ENCODE assay signal across 21 cellular contexts in the genomic region with DNA sequence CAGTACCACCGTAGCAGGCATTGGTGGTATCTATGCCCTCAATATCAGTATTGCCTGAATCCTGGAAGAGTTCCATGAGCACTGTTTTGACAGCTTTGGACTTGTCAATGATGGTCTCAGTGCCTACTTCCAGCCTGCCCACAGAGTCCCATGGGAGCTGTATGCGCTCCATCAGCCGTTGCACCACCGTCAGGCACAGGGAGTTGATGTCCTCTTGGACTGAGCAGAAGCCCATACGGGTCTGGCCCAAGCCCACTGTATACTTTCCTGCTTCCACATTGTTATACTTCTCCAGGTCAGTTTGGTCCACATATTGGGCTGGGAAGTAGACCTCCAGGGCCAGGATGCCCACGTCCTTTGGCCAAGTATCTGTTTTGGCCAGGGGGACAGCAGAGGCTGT. TPM values are rescaled to one million over a fixed set of nuclear protein-coding genes. Genes with fewer than 3 reads are reported as not detected.
A peak's percentile ranks its signal among the peaks of the same experiment; 100 is the strongest.
DNase-seq lines count a peak whose midpoint lies in the region; ATAC-seq, FAIRE-seq and TF ChIP-seq lines count a peak whose summit lies in the region.
"Had no signal": no experiment of that assay in that cellular context is flagged by ENCODE, and none has a peak within 500 bp of the region (broad histone marks: within the 10 kb centered on the region; RNA-seq: fewer than 3 reads in every experiment).

No MANE protein-coding gene starts in this region.

- peak overlapping the region; percentile 94 for H3K27ac ChIP-seq in 22Rv1
- peak overlapping the region; percentile 90 for H3K27ac ChIP-seq in VCaP
- H3K27ac ChIP-seq in trophoblast cell (ENCODE audit: low read depth, low read length) = no peak overlapping the region
- H3K27ac ChIP-seq in kidney (ENCODE audit: low read depth in 2 of 2, low read length in 2 of 2) = no peak overlapping the region
- H3K27ac ChIP-seq: HL-60 had no signal

- no peak for FAIRE-seq in kidney (lab: Jason Lieb, UNC)
- FAIRE-seq: D721Med, GM12892 had no signal

- H3K36me3 Mint-ChIP-seq in activated CD8-positive, alpha-beta memory T cell treated with anti-CD3 and anti-CD28 coated beads, Interleukin-2, amount 10 ng/mL, durations not matched to agents 7 days and 5 days = no peaks in the 10 kb centered on the region
- H3K36me3 Mint-ChIP-seq: CD14-positive monocyte; CD8-positive, alpha-beta T cell had no signal

- H3K4me3 Mint-ChIP-seq in activated CD8-positive, alpha-beta memory T cell treated with anti-CD3 and anti-CD28 coated beads, Interleukin-2, amount 10 ng/mL, durations not matched to agents 7 days and 5 days = no peak overlapping the region
- H3K4me3 Mint-ChIP-seq: CD14-positive monocyte; CD8-positive, alpha-beta T cell had no signal

- H3K14ac ChIP-seq in trophoblast cell (ENCODE audit: low read length) = no peak overlapping the region

- H3K27me3 ChIP-seq in trophoblast cell (ENCODE audit: insufficient read depth, low read length) = no peaks in the 10 kb centered on the region

- H2BK120ac ChIP-seq in trophoblast cell (ENCODE audit: insufficient read depth, low read length, poor library complexity) = no peak overlapping the region

- no peak overlapping the region for H3K27ac Mint-ChIP-seq in activated CD8-positive, alpha-beta memory T cell treated with anti-CD3 and anti-CD28 coated beads, Interleukin-2, amount 10 ng/mL, durations not matched to agents 7 days and 5 days
- H3K27ac Mint-ChIP-seq: CD14-positive monocyte; CD8-positive, alpha-beta T cell had no signal

- H3K79me2 ChIP-seq in trophoblast cell (ENCODE audit: control insufficient read depth, insufficient read depth, low read length, poor library complexity) = no peaks in the 10 kb centered on the region

- peaks cover 78% of the 10 kb centered on the region for H3K27me3 Mint-ChIP-seq in activated CD8-positive, alpha-beta memory T cell treated with anti-CD3 and anti-CD28 coated beads, Interleukin-2, amount 10 ng/mL, durations not matched to agents 7 days and 5 days

- H3K18ac ChIP-seq in trophoblast cell (ENCODE audit: low read length) = no peak overlapping the region

- no peaks in the 10 kb centered on the region for H3K9me3 Mint-ChIP-seq in activated CD8-positive, alpha-beta memory T cell treated with anti-CD3 and anti-CD28 coated beads, Interleukin-2, amount 10 ng/mL, durations not matched to agents 7 days and 5 days (ENCODE audit: low read depth)
- H3K9me3 Mint-ChIP-seq: CD8-positive, alpha-beta T cell had no signal

- intact Hi-C loops in kidney (cut with DNase I) = no loop called here

- peak overlapping the region; percentile 83 for H3K23ac ChIP-seq in trophoblast cell (ENCODE audit: low read length)

- peak; percentile 31 for DNase-seq in activated CD8-positive, alpha-beta memory T cell treated with anti-CD3 and anti-CD28 coated beads, Interleukin-2, amount 10 ng/mL, durations not matched to agents 7 days and 5 days
- no peak for DNase-seq in activated CD8-positive, alpha-beta memory T cell treated with anti-CD3 and anti-CD28 coated beads for 24 hours
- DNase-seq in trophoblast cell (no peak), kidney (no peak), islet precursor cell (no peak)
- DNase-seq: ACHN; CD8-positive, alpha-beta T cell; COR-L47; DMS153; DMS79 treated with DMSO at 0.1 percent for 48 hours; EL; GDM1; GOT3 had no signal

- H3K9ac ChIP-seq in trophoblast cell (ENCODE audit: low read length) (no peak overlapping the region), kidney (ENCODE audit: low read length in 2 of 2) (no peak overlapping the region)

- no peak overlapping the region for H3K4me2 ChIP-seq in trophoblast cell (ENCODE audit: low read length)

- no peaks in the 10 kb centered on the region for H3K79me1 ChIP-seq in trophoblast cell (ENCODE audit: low read length)

- H3K4me3 ChIP-seq in trophoblast cell (ENCODE audit: low read depth, low read length) (no peak overlapping the region), kidney (ENCODE audit: low read length in 2 of 2) (no peak overlapping the region)
- H3K4me3 ChIP-seq: HAP-1 had no signal

- no peak overlapping the region for H2AK5ac ChIP-seq in trophoblast cell (ENCODE audit: low read length)

- no peaks in the 10 kb centered on the region for H3K36me3 ChIP-seq in trophoblast cell (ENCODE audit: control insufficient read depth in 1 of 2, insufficient read depth in 2 of 2, low read length in 2 of 2)
- no peaks in the 10 kb centered on the region for H3K36me3 ChIP-seq in kidney (ENCODE audit: control insufficient read depth in 1 of 2, insufficient read depth in 2 of 2, low read length in 2 of 2)
- H3K36me3 ChIP-seq: HAP-1 had no signal

- H3K4ac ChIP-seq in trophoblast cell (ENCODE audit: low read depth, low read length) = no peak overlapping the region

- no peak overlapping the region for H2BK5ac ChIP-seq in trophoblast cell (ENCODE audit: low read depth, low read length, poor library complexity)

- CTCF ChIA-PET in activated CD8-positive, alpha-beta memory T cell treated with anti-CD3 and anti-CD28 coated beads, Interleukin-2, amount 10 ng/mL, durations not matched to agents 7 days and 5 days (lab: Charles Lee) = interaction anchor here (1.0 to 2.2 kb wide), 2 partner anchors 20 to 21 kb away, joined by 4 read pairs; no protein-coding TSS in a partner anchor

- no CpG with 5 or more reads among the region's 6 CpGs for WGBS in trophoblast cell (ENCODE audit: extremely low coverage, insufficient coverage, insufficient read length)

- H3K4me1 ChIP-seq in trophoblast cell (ENCODE audit: control insufficient read depth in 1 of 2, insufficient read depth in 2 of 2, low read length in 2 of 2) = no peaks in the 10 kb centered on the region
- H3K4me1 ChIP-seq in kidney (ENCODE audit: control insufficient read depth in 1 of 2, insufficient read depth in 1 of 2, low read depth in 1 of 2, low read length in 2 of 2) = peaks cover 10 to 12% of the 10 kb centered on the region in 2 donors

- H3K4me1 Mint-ChIP-seq in activated CD8-positive, alpha-beta memory T cell treated with anti-CD3 and anti-CD28 coated beads, Interleukin-2, amount 10 ng/mL, durations not matched to agents 7 days and 5 days = no peaks in the 10 kb centered on the region
- H3K4me1 Mint-ChIP-seq: CD14-positive monocyte had no signal

- TF ChIP-seq CTCF in 22Rv1 (IDR thresholded peaks at IDR 0.05) = no peak
- TF ChIP-seq CTCF in VCaP (conservative IDR thresholded peaks at IDR 0.05) = no peak
- no peak for TF ChIP-seq CTCF in kidney (IDR thresholded peaks at IDR 0.05; ENCODE audit: borderline replicate concordance, extremely low read depth, insufficient read depth)

- H2BK12ac ChIP-seq in trophoblast cell (ENCODE audit: low read length) = no peak overlapping the region

- H4K12ac ChIP-seq in trophoblast cell (ENCODE audit: low read depth, low read length) = no peak overlapping the region

- ATAC-seq in activated CD8-positive, alpha-beta memory T cell treated with anti-CD3 and anti-CD28 coated beads, Interleukin-2, amount 10 ng/mL, durations not matched to agents 7 days and 5 days = no peak
- ATAC-seq: CD8-positive, alpha-beta T cell had no signal

- H3K9me3 ChIP-seq in trophoblast cell (ENCODE audit: insufficient read depth, low read depth, low read length) = peaks cover 5% of the 10 kb centered on the region
- no peaks in the 10 kb centered on the region for H3K9me3 ChIP-seq in kidney (ENCODE audit: control insufficient read depth in 1 of 2, low read length in 2 of 2)
- H3K9me3 ChIP-seq: HAP-1 had no signal

- no peak overlapping the region for H4K8ac ChIP-seq in trophoblast cell (ENCODE audit: low read depth, low read length)

- no peak overlapping the region for H2AFZ ChIP-seq in trophoblast cell (ENCODE audit: insufficient read depth, low read length, poor library complexity)

- H4K91ac ChIP-seq in trophoblast cell (ENCODE audit: low read depth, low read length) = no peak overlapping the region

RNA-seq across cellular contexts. Expression of a gene that starts 4.5 kb away (rescaled TPM):
- total RNA-seq in activated CD8-positive, alpha-beta memory T cell treated with anti-CD3 and anti-CD28 coated beads, Interleukin-2, amount 10 ng/mL, durations not matched to agents 7 days and 5 days = not detected
- polyA plus RNA-seq in trophoblast cell (2013) = 0.07 TPM in 1 of 2 replicates, not detected in the other
- 3.9 TPM for total RNA-seq in kidney
- polyA plus RNA-seq in kidney (ENCODE audit: insufficient read depth, low read depth, low replicate concordance) = 163 TPM
- total RNA-seq: A172; CD8-positive, alpha-beta T cell had no signal
- polyA plus RNA-seq: CD14-positive monocyte had no signal

RNA-seq across cellular contexts. Expression of a gene that starts 47.0 kb away (rescaled TPM):
- 1 to 10 TPM; 1.8 to 7.5 TPM for total RNA-seq in activated CD8-positive, alpha-beta memory T cell treated with anti-CD3 and anti-CD28 coated beads, Interleukin-2, amount 10 ng/mL, durations not matched to agents 7 days and 5 days
- not detected in 2 replicates for polyA plus RNA-seq in trophoblast cell (2013)
- not detected for total RNA-seq in kidney
- 0.34 TPM for polyA plus RNA-seq in kidney (ENCODE audit: insufficient read depth, low read depth, low replicate concordance)
- total RNA-seq: A172 had no signal
- polyA plus RNA-seq: CD14-positive monocyte had no signal

RNA-seq across cellular contexts. Expression of a gene that starts 52.5 kb away (rescaled TPM):
- total RNA-seq in activated CD8-positive, alpha-beta memory T cell treated with anti-CD3 and anti-CD28 coated beads, Interleukin-2, amount 10 ng/mL, durations not matched to agents 7 days and 5 days = 100 to 1,000 TPM; 165 to 209 TPM
- 111 and 114 TPM in 2 replicates for polyA plus RNA-seq in trophoblast cell (2013)
- total RNA-seq in kidney = 71.9 TPM
- 126 TPM for polyA plus RNA-seq in kidney (ENCODE audit: insufficient read depth, low read depth, low replicate concordance)

Comparison
In these comparisons a context has a peak if more than half of its experiments do, and no peak if none do; other contexts are left out.
1. H3K27ac ChIP-seq: peak in 22Rv1 (single experiment) and VCaP (single experiment); none in trophoblast cell (single experiment) and kidney (0 of 2).